Comparison of ENCODE assay signal across 2 cellular contexts in genomic region chr21:44329086-44329889, GRCh38.
TF ChIP-seq lines count a peak whose summit lies in the region.

No MANE protein-coding gene starts in this region.

TF ChIP-seq in HCT116, 20 proteins besides CTCF, POLR2A, EP300 and RAD21:
- TF ChIP-seq ZFX (IDR thresholded peaks at IDR 0.05) (no peak), ATF3 (IDR thresholded peaks at IDR 0.05) (no peak), ELF1 (IDR thresholded peaks at IDR 0.05; ENCODE audit: borderline replicate concordance, low read depth) (no peak), ZBTB33 (IDR thresholded peaks at IDR 0.05; ENCODE audit: extremely low read depth, insufficient replicate concordance, low read length) (no peak), EZH2 (IDR thresholded peaks at IDR 0.05) (no peak), SRF (IDR thresholded peaks at IDR 0.05; ENCODE audit: low read depth) (no peak), CEBPB (IDR thresholded peaks at IDR 0.05; ENCODE audit: low read depth) (no peak), EZH2phosphoT487 (IDR thresholded peaks at IDR 0.05; ENCODE audit: borderline replicate concordance) (no peak), SP1 (IDR thresholded peaks at IDR 0.05; ENCODE audit: low read depth) (no peak), ZNF274 (IDR thresholded peaks at IDR 0.05; ENCODE audit: low read depth, low read length) (no peak), CBX3 (IDR thresholded peaks at IDR 0.05; ENCODE audit: low read depth) (no peak), FOSL1 (IDR thresholded peaks at IDR 0.05; ENCODE audit: low read depth) (no peak), JUND (IDR thresholded peaks at IDR 0.05) (no peak), YY1 (IDR thresholded peaks at IDR 0.05; ENCODE audit: extremely low read depth, insufficient replicate concordance, low read depth, low read length) (no peak), REST (IDR thresholded peaks at IDR 0.05; ENCODE audit: low read depth) (no peak), TCF7L2 (IDR thresholded peaks at IDR 0.05; ENCODE audit: borderline replicate concordance, extremely low read depth, insufficient read depth, insufficient read length) (no peak)

TF ChIP-seq in WTC11, 78 proteins besides CTCF, POLR2A, EP300 and RAD21:
- no peak for TF ChIP-seq ELF4 (CRISPR knock-in tag; IDR thresholded peaks at IDR 0.05; ENCODE audit: low read depth)
- TF ChIP-seq KAT7 (CRISPR knock-in tag; IDR thresholded peaks at IDR 0.05; ENCODE audit: borderline replicate concordance): no peak
- no peak for TF ChIP-seq EMX1 (CRISPR knock-in tag; IDR thresholded peaks at IDR 0.05)
- no peak for TF ChIP-seq TCF7 (CRISPR knock-in tag; IDR thresholded peaks at IDR 0.05; ENCODE audit: low read depth)
- no peak for TF ChIP-seq ZNF281 (CRISPR knock-in tag; IDR thresholded peaks at IDR 0.05)
- no peak for TF ChIP-seq ZNF232 (CRISPR knock-in tag; IDR thresholded peaks at IDR 0.05)
- TF ChIP-seq SMAD4 (CRISPR knock-in tag; IDR thresholded peaks at IDR 0.05): no peak
- TF ChIP-seq, protein P1, sequence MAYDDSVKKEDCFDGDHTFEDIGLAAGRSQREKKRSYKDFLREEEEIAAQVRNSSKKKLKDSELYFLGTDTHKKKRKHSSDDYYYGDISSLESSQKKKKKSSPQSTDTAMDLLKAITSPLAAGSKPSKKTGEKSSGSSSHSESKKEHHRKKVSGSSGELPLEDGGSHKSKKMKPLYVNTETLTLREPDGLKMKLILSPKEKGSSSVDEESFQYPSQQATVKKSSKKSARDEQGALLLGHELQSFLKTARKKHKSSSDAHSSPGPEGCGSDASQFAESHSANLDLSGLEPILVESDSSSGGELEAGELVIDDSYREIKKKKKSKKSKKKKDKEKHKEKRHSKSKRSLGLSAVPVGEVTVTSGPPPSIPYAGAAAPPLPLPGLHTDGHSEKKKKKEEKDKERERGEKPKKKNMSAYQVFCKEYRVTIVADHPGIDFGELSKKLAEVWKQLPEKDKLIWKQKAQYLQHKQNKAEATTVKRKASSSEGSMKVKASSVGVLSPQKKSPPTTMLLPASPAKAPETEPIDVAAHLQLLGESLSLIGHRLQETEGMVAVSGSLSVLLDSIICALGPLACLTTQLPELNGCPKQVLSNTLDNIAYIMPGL (CRISPR knock-in tag; IDR thresholded peaks at IDR 0.05): no peak
- TF ChIP-seq, protein P2, sequence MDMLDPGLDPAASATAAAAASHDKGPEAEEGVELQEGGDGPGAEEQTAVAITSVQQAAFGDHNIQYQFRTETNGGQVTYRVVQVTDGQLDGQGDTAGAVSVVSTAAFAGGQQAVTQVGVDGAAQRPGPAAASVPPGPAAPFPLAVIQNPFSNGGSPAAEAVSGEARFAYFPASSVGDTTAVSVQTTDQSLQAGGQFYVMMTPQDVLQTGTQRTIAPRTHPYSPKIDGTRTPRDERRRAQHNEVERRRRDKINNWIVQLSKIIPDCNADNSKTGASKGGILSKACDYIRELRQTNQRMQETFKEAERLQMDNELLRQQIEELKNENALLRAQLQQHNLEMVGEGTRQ (CRISPR knock-in tag; IDR thresholded peaks at IDR 0.05): no peak
- TF ChIP-seq ZSCAN18 (CRISPR knock-in tag; IDR thresholded peaks at IDR 0.05): no peak
- TF ChIP-seq, protein P3, sequence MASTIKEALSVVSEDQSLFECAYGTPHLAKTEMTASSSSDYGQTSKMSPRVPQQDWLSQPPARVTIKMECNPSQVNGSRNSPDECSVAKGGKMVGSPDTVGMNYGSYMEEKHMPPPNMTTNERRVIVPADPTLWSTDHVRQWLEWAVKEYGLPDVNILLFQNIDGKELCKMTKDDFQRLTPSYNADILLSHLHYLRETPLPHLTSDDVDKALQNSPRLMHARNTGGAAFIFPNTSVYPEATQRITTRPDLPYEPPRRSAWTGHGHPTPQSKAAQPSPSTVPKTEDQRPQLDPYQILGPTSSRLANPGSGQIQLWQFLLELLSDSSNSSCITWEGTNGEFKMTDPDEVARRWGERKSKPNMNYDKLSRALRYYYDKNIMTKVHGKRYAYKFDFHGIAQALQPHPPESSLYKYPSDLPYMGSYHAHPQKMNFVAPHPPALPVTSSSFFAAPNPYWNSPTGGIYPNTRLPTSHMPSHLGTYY (CRISPR knock-in tag; IDR thresholded peaks at IDR 0.05): no peak
- no peak for TF ChIP-seq ZNF219 (CRISPR knock-in tag; IDR thresholded peaks at IDR 0.05; ENCODE audit: borderline replicate concordance)
- TF ChIP-seq MYBL2 (CRISPR knock-in tag; IDR thresholded peaks at IDR 0.05): no peak
- TF ChIP-seq JAZF1 (CRISPR knock-in tag; IDR thresholded peaks at IDR 0.05): no peak
- no peak for TF ChIP-seq RELA (CRISPR knock-in tag; IDR thresholded peaks at IDR 0.05; ENCODE audit: borderline replicate concordance)
